In the genomic region with DNA sequence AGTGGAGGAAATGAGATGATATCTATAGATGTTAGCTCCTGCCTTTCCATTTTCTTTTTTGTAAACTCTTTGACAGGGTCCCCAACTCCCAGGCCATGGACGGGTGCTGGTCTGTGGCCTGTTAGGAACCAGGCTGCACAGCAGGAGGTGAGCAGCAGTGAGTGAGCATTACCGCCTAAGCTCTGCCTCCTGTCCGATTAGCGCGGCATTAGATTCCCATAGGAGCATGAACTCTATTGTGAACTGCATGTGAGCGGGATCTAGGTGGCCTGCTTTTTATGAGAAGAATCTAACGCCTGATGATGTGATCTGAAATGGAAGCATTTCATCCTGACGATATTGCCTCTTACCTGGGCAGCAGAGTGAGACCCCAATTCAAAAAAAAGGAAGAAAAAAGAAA, we compare ENCODE assay signal across 21 cellular contexts. TPM values are rescaled to one million over a fixed set of nuclear protein-coding genes. Genes with fewer than 3 reads are reported as not detected.
DNase-seq lines count a peak whose midpoint lies in the region; ATAC-seq and TF ChIP-seq lines count a peak whose summit lies in the region.
"Had no signal": no experiment of that assay in that cellular context is flagged by ENCODE, and none has a peak within 500 bp of the region (broad histone marks: within the 10 kb centered on the region; RNA-seq: fewer than 3 reads in every experiment).

No MANE protein-coding gene starts in this region.

- H3K4me3 ChIP-seq in OCI-LY1 (ENCODE audit: low read depth, low read length, poor library complexity, severe bottlenecking) (no peak overlapping the region), spleen (no peak overlapping the region)
- H3K4me3 ChIP-seq: adrenal gland, breast epithelium, colonic mucosa, prostate gland, thyroid gland had no signal

- TF ChIP-seq CTCF in OCI-LY1 (IDR thresholded peaks at IDR 0.05; ENCODE audit: low read length) (no peak), spleen (IDR thresholded peaks at IDR 0.05 in 8 of 11, conservative IDR thresholded peaks at IDR 0.05 in 3 of 11) (no peak)

- H3K9me3 ChIP-seq in OCI-LY1 (ENCODE audit: low read length) (no peaks in the 10 kb centered on the region), spleen (no peaks in the 10 kb centered on the region)
- H3K9me3 ChIP-seq: adrenal gland, breast epithelium, colonic mucosa, prostate gland, thyroid gland had no signal

- H3K36me3 Mint-ChIP-seq in activated naive CD4-positive, alpha-beta T cell treated with anti-CD3 and anti-CD28 coated beads for 36 hours (ENCODE audit: low read depth): no peaks in the 10 kb centered on the region
- H3K36me3 Mint-ChIP-seq in dendritic cell treated with granulocyte-macrophage colony-stimulating factor and Interleukin-4, amounts not matched to agents 40 ng/mL and 50 ng/mL, for 4 days (ENCODE audit: low read depth): no peaks in the 10 kb centered on the region

- H3F3A ChIP-seq in OCI-LY1 (ENCODE audit: insufficient read depth, low read length): peaks cover 20% of the 10 kb centered on the region

- no peaks in the 10 kb centered on the region for H3K9me2 ChIP-seq in OCI-LY1 (ENCODE audit: low read depth, low read length)

- no peak for DNase-seq in activated naive CD4-positive, alpha-beta T cell treated with anti-CD3 and anti-CD28 coated beads for 36 hours
- DNase-seq in activated naive CD4-positive, alpha-beta T cell treated with anti-CD3 and anti-CD28 coated beads, Interleukin-2, amount 50 U/mL, for 16 hours: no peak
- DNase-seq in spleen (no peak), amygdala (lab: John Stamatoyannopoulos, UW) (no peak), DMS114 treated with DMSO at 0.1 percent for 48 hours (lab: John Stamatoyannopoulos, UW; ENCODE audit: unreplicated experiment) (no peak)
- DNase-seq: adrenal gland; colonic mucosa; KG1; left colon; NCI-H187; NCI-H446 treated with DMSO at 0.1 percent for 48 hours; nephron progenitor cell; small intestine; stimulated activated CD4-positive, alpha-beta T cell treated with anti-CD3 and anti-CD28 coated beads, Interleukin-2, amount 100 ng/mL, for 48 hours; stimulated activated naive CD4-positive, alpha-beta T cell treated with Interleukin-2 at 50 U/mL for 16 hours; thyroid gland had no signal

- H3K36me3 ChIP-seq in OCI-LY1 (ENCODE audit: insufficient read depth, low read length) (no peaks in the 10 kb centered on the region), spleen (no peaks in the 10 kb centered on the region)
- H3K36me3 ChIP-seq: adrenal gland, breast epithelium, colonic mucosa, prostate gland, thyroid gland had no signal

- intact Hi-C loops in activated naive CD4-positive, alpha-beta T cell treated with anti-CD3 and anti-CD28 coated beads for 36 hours (cut with micrococcal nuclease): no loop called here
- intact Hi-C loops in dendritic cell treated with granulocyte-macrophage colony-stimulating factor and Interleukin-4, amounts not matched to agents 40 ng/mL and 50 ng/mL, for 4 days (cut with micrococcal nuclease): no loop called here
- intact Hi-C loops in spleen (cut with DNase I; ENCODE audit: low total_unique reads): no loop called here

- H2AFZ ChIP-seq in OCI-LY1 (ENCODE audit: low read length): no peak overlapping the region

- no peak for ATAC-seq in HG03196 (IDR thresholded peaks at IDR 0.05; ENCODE audit: unreplicated experiment)
- ATAC-seq: left colon had no signal

- H3K27me3 Mint-ChIP-seq in activated naive CD4-positive, alpha-beta T cell treated with anti-CD3 and anti-CD28 coated beads for 36 hours (ENCODE audit: low read depth): no peaks in the 10 kb centered on the region
- no peaks in the 10 kb centered on the region for H3K27me3 Mint-ChIP-seq in dendritic cell treated with granulocyte-macrophage colony-stimulating factor and Interleukin-4, amounts not matched to agents 40 ng/mL and 50 ng/mL, for 4 days

- peak overlapping the region; percentile 94 for H3K27ac ChIP-seq in OCI-LY1 (ENCODE audit: low read depth, low read length, poor library complexity, severe bottlenecking)
- H3K27ac ChIP-seq in spleen: peak overlapping the region in 7 of 8 donors; percentile 41 to 92 (median 89)
- H3K27ac ChIP-seq: adrenal gland, prostate gland, thyroid gland had no signal

- H3K9me3 Mint-ChIP-seq in activated naive CD4-positive, alpha-beta T cell treated with anti-CD3 and anti-CD28 coated beads for 36 hours: no peaks in the 10 kb centered on the region
- H3K9me3 Mint-ChIP-seq in dendritic cell treated with granulocyte-macrophage colony-stimulating factor and Interleukin-4, amounts not matched to agents 40 ng/mL and 50 ng/mL, for 4 days: no peaks in the 10 kb centered on the region
- H3K9me3 Mint-ChIP-seq: nephron progenitor cell had no signal

- H3K27me3 ChIP-seq in OCI-LY1 (ENCODE audit: insufficient read depth, low read length) (no peaks in the 10 kb centered on the region), spleen (replicated peaks in 1 of 7) (no peaks in the 10 kb centered on the region)
- H3K27me3 ChIP-seq: adrenal gland, breast epithelium, colonic mucosa, thyroid gland had no signal

- no peaks in the 10 kb centered on the region for H4K20me1 ChIP-seq in OCI-LY1 (ENCODE audit: insufficient read depth, low read length)

- no peak for TF ChIP-seq POLR2A in spleen (IDR thresholded peaks at IDR 0.05)

- H3K4me1 ChIP-seq in OCI-LY1 (ENCODE audit: insufficient read depth, low read length, severe bottlenecking) (peaks cover 78% of the 10 kb centered on the region), spleen (peaks cover 28 to 88% (median 56%) of the 10 kb centered on the region in 6 donors)
- H3K4me1 ChIP-seq: breast epithelium, prostate gland had no signal

- no peak overlapping the region for H3K4me3 Mint-ChIP-seq in activated naive CD4-positive, alpha-beta T cell treated with anti-CD3 and anti-CD28 coated beads for 36 hours
- H3K4me3 Mint-ChIP-seq in dendritic cell treated with granulocyte-macrophage colony-stimulating factor and Interleukin-4, amounts not matched to agents 40 ng/mL and 50 ng/mL, for 4 days: no peak overlapping the region
- H3K4me3 Mint-ChIP-seq: nephron progenitor cell had no signal

- CTCF ChIA-PET in activated naive CD4-positive, alpha-beta T cell treated with anti-CD3 and anti-CD28 coated beads for 36 hours (lab: Charles Lee): no interaction called here

- H3K9ac ChIP-seq in OCI-LY1 (ENCODE audit: low read length): no peak overlapping the region

- peak overlapping the region; percentile 46 for H3K27ac Mint-ChIP-seq in activated naive CD4-positive, alpha-beta T cell treated with anti-CD3 and anti-CD28 coated beads for 36 hours
- H3K27ac Mint-ChIP-seq in dendritic cell treated with granulocyte-macrophage colony-stimulating factor and Interleukin-4, amounts not matched to agents 40 ng/mL and 50 ng/mL, for 4 days: peak overlapping the region; percentile 96

- peaks cover 84% of the 10 kb centered on the region for H3K4me1 Mint-ChIP-seq in activated naive CD4-positive, alpha-beta T cell treated with anti-CD3 and anti-CD28 coated beads for 36 hours (ENCODE audit: low read depth)
- H3K4me1 Mint-ChIP-seq in dendritic cell treated with granulocyte-macrophage colony-stimulating factor and Interleukin-4, amounts not matched to agents 40 ng/mL and 50 ng/mL, for 4 days (ENCODE audit: low read depth): peaks cover 44% of the 10 kb centered on the region

- peak overlapping the region; percentile 45; the same call in 1 of the 2 replicates for H3K4me2 ChIP-seq in OCI-LY1 (ENCODE audit: low read length)

- WGBS in spleen, 5 donors: 95 to 96% (median 95%) methylated on average over 8 of the region's 8 CpGs

- H3K79me2 ChIP-seq in OCI-LY1 (ENCODE audit: insufficient read depth, low read length): no peaks in the 10 kb centered on the region

RNA-seq across cellular contexts. Expression of a gene that starts 56.8 kb away (rescaled TPM):
- total RNA-seq in activated naive CD4-positive, alpha-beta T cell treated with anti-CD3 and anti-CD28 coated beads for 36 hours: 100 to 1,000 TPM; 164 to 185 TPM
- total RNA-seq in spleen: 100 to 1,000 TPM; 160 to 232 (median 204) TPM
- polyA plus RNA-seq in spleen: 10 to 100 TPM; 37.3 to 44.0 (median 43.2) TPM
